20 cellular contexts compared by ENCODE assay signal in genomic region chr18:58335821-58336220, GRCh38.
DNase-seq lines count a peak whose midpoint lies in the region; ATAC-seq and TF ChIP-seq lines count a peak whose summit lies in the region.
"Had no signal": no experiment of that assay in that cellular context is flagged by ENCODE, and none has a peak within 500 bp of the region (broad histone marks: within the 10 kb centered on the region; RNA-seq: fewer than 3 reads in every experiment).

No MANE protein-coding gene starts in this region.

- in situ Hi-C loops in brain microvascular endothelial cell (cut with HindIII; ENCODE audit: low pct_ligation_motif_present, low sequenced_read_pairs): no loop called here

- H3K27me3 Mint-ChIP-seq in HFFc6 (ENCODE audit: insufficient read depth) (peaks cover 6% of the 10 kb centered on the region; the same call in 1 of the 2 replicates), nephron progenitor cell (ENCODE audit: low read depth, poor library complexity) (no peaks in the 10 kb centered on the region)
- no peaks in the 10 kb centered on the region for H3K27me3 Mint-ChIP-seq in stimulated activated naive CD8-positive, alpha-beta T cell treated with anti-CD3 and anti-CD28 coated beads, Interleukin-15, amount 100 ng/mL, for 72 hours
- H3K27me3 Mint-ChIP-seq: activated CD4-positive, alpha-beta T cell treated with anti-CD3 and anti-CD28 coated beads, Interleukin-2, amount 10 ng/mL, durations not matched to agents 7 days and 5 days had no signal

- H3K4me1 Mint-ChIP-seq in HFFc6 (ENCODE audit: low read depth): peaks cover 24% of the 10 kb centered on the region
- H3K4me1 Mint-ChIP-seq in nephron progenitor cell: peaks cover 65% of the 10 kb centered on the region
- H3K4me1 Mint-ChIP-seq in stimulated activated naive CD8-positive, alpha-beta T cell treated with anti-CD3 and anti-CD28 coated beads, Interleukin-15, amount 100 ng/mL, for 72 hours: no peaks in the 10 kb centered on the region
- H3K4me1 Mint-ChIP-seq: activated CD4-positive, alpha-beta T cell treated with anti-CD3 and anti-CD28 coated beads, Interleukin-2, amount 10 ng/mL, durations not matched to agents 7 days and 5 days had no signal

- H3K27ac Mint-ChIP-seq in HFFc6: no peak overlapping the region
- peak overlapping the region; percentile 66 for H3K27ac Mint-ChIP-seq in nephron progenitor cell
- H3K27ac Mint-ChIP-seq in stimulated activated naive CD8-positive, alpha-beta T cell treated with anti-CD3 and anti-CD28 coated beads, Interleukin-15, amount 100 ng/mL, for 72 hours: no peak overlapping the region
- H3K27ac Mint-ChIP-seq: activated CD4-positive, alpha-beta T cell treated with anti-CD3 and anti-CD28 coated beads, Interleukin-2, amount 10 ng/mL, durations not matched to agents 7 days and 5 days had no signal

- no peaks in the 10 kb centered on the region for H3K36me3 ChIP-seq in BE2C
- H3K36me3 ChIP-seq in brain microvascular endothelial cell (replicated peaks): peaks cover 9% of the 10 kb centered on the region
- peaks cover 0 to 24% of the 10 kb centered on the region in 2 donors for H3K36me3 ChIP-seq in left lung
- no peaks in the 10 kb centered on the region for H3K36me3 ChIP-seq in effector memory CD4-positive, alpha-beta T cell (ENCODE audit: control insufficient read depth, insufficient read depth, low read length)
- H3K36me3 ChIP-seq: breast epithelium, thoracic aorta had no signal

- H3K27ac ChIP-seq in brain microvascular endothelial cell (no peak overlapping the region), left lung (no peak overlapping the region)
- H3K27ac ChIP-seq in effector memory CD4-positive, alpha-beta T cell (ENCODE audit: insufficient read depth, low read length, poor library complexity, severe bottlenecking): no peak overlapping the region
- H3K27ac ChIP-seq: breast epithelium, esophagus squamous epithelium, hepatocyte, thoracic aorta had no signal

- intact Hi-C loops in left lung (cut with DNase I): no loop called here

- TF ChIP-seq CTCF in BE2C (IDR thresholded peaks at IDR 0.05; ENCODE audit: low read depth, low read length): peak; percentile 27; the same call in 1 of the 2 replicates
- TF ChIP-seq CTCF in HFFc6 (IDR thresholded peaks at IDR 0.05): peak; percentile 59
- TF ChIP-seq CTCF in brain microvascular endothelial cell (IDR thresholded peaks at IDR 0.05; ENCODE audit: low read depth, low read length, missing control alignments): peak; percentile 45
- TF ChIP-seq CTCF in nephron progenitor cell (IDR thresholded peaks at IDR 0.05): no peak
- TF ChIP-seq CTCF in left lung (IDR thresholded peaks at IDR 0.05): no peak

- H3K27me3 ChIP-seq in BE2C (no peaks in the 10 kb centered on the region), brain microvascular endothelial cell (replicated peaks) (no peaks in the 10 kb centered on the region), left lung (no peaks in the 10 kb centered on the region)
- H3K27me3 ChIP-seq in effector memory CD4-positive, alpha-beta T cell (replicated peaks; ENCODE audit: control insufficient read depth, insufficient read depth, low read length, poor library complexity, severe bottlenecking): no peaks in the 10 kb centered on the region
- H3K27me3 ChIP-seq: breast epithelium, esophagus squamous epithelium, hepatocyte had no signal

- H3K4me3 ChIP-seq in BE2C (ENCODE audit: low read depth, low read length) (no peak overlapping the region), brain microvascular endothelial cell (ENCODE audit: low read depth, low read length) (no peak overlapping the region), left lung (no peak overlapping the region)
- H3K4me3 ChIP-seq in effector memory CD4-positive, alpha-beta T cell (ENCODE audit: insufficient read depth, low read depth, low read length, poor library complexity, severe bottlenecking): no peak overlapping the region
- H3K4me3 ChIP-seq: breast epithelium, esophagus squamous epithelium, hepatocyte, thoracic aorta had no signal

- H3K9me3 Mint-ChIP-seq in HFFc6 (no peaks in the 10 kb centered on the region), nephron progenitor cell (no peaks in the 10 kb centered on the region)
- no peaks in the 10 kb centered on the region for H3K9me3 Mint-ChIP-seq in stimulated activated naive CD8-positive, alpha-beta T cell treated with anti-CD3 and anti-CD28 coated beads, Interleukin-15, amount 100 ng/mL, for 72 hours
- H3K9me3 Mint-ChIP-seq: activated CD4-positive, alpha-beta T cell treated with anti-CD3 and anti-CD28 coated beads, Interleukin-2, amount 10 ng/mL, durations not matched to agents 7 days and 5 days had no signal

- ATAC-seq in left lung: no peak
- ATAC-seq in stimulated activated naive CD8-positive, alpha-beta T cell treated with anti-CD3 and anti-CD28 coated beads, Interleukin-15, amount 100 ng/mL, for 72 hours: no peak

- H3K4me1 ChIP-seq in BE2C (no peaks in the 10 kb centered on the region), left lung (peaks cover 0 to 8% of the 10 kb centered on the region in 2 donors)
- H3K4me1 ChIP-seq in effector memory CD4-positive, alpha-beta T cell (ENCODE audit: control insufficient read depth, insufficient read depth, low read length, poor library complexity, severe bottlenecking): no peaks in the 10 kb centered on the region
- H3K4me1 ChIP-seq: breast epithelium had no signal

- DNase-seq in BE2C (no peak), HFFc6 (no peak), brain microvascular endothelial cell (no peak), nephron progenitor cell (no peak), left lung (no peak), LoVo (ENCODE audit: low spot score) (no peak)
- DNase-seq in effector memory CD4-positive, alpha-beta T cell: no peak
- no peak for DNase-seq in stimulated activated naive CD8-positive, alpha-beta T cell treated with anti-CD3 and anti-CD28 coated beads, Interleukin-15, amount 100 ng/mL, for 72 hours
- DNase-seq: activated CD4-positive, alpha-beta T cell treated with anti-CD3 and anti-CD28 coated beads, Interleukin-2, amount 10 ng/mL, durations not matched to agents 7 days and 5 days; activated naive CD4-positive, alpha-beta T cell treated with Interleukin-2 at 50 U/mL for 16 hours; DMS79; esophagus squamous epithelium; kidney; NCI-H1694 treated with DMSO at 0.1 percent for 48 hours; NCI-H446 treated with DMSO at 0.1 percent for 48 hours; OCI-M1; T1000 had no signal

- H3K4me3 Mint-ChIP-seq in HFFc6 (no peak overlapping the region), nephron progenitor cell (no peak overlapping the region)
- H3K4me3 Mint-ChIP-seq in stimulated activated naive CD8-positive, alpha-beta T cell treated with anti-CD3 and anti-CD28 coated beads, Interleukin-15, amount 100 ng/mL, for 72 hours: no peak overlapping the region
- H3K4me3 Mint-ChIP-seq: activated CD4-positive, alpha-beta T cell treated with anti-CD3 and anti-CD28 coated beads, Interleukin-2, amount 10 ng/mL, durations not matched to agents 7 days and 5 days had no signal

- H3K9me3 ChIP-seq in BE2C (no peaks in the 10 kb centered on the region), left lung (no peaks in the 10 kb centered on the region)
- H3K9me3 ChIP-seq in effector memory CD4-positive, alpha-beta T cell (ENCODE audit: control insufficient read depth, low read length): no peaks in the 10 kb centered on the region
- H3K9me3 ChIP-seq: breast epithelium, esophagus squamous epithelium, thoracic aorta had no signal

- peaks cover 4% of the 10 kb centered on the region; the same call in 1 of the 2 replicates for H3K36me3 Mint-ChIP-seq in HFFc6 (ENCODE audit: low read depth)
- peaks cover 41% of the 10 kb centered on the region for H3K36me3 Mint-ChIP-seq in nephron progenitor cell (ENCODE audit: low read depth)

Comparison
In these comparisons a context has a peak if more than half of its experiments do, and no peak if none do; other contexts are left out.
1. CTCF ChIP-seq: peak in BE2C (single experiment), HFFc6 (single experiment) and brain microvascular endothelial cell (single experiment); none in nephron progenitor cell (single experiment) and left lung (0 of 2).